22 cellular contexts compared by ENCODE assay signal in genomic region chr2:86596118-86596517, GRCh38.
"Had no signal": no experiment of that assay in that cellular context is flagged by ENCODE, and none has a peak within 500 bp of the region (broad histone marks: within the 10 kb centered on the region; RNA-seq: fewer than 3 reads in every experiment).

No MANE protein-coding gene starts in this region.

- H3K27ac ChIP-seq: foreskin keratinocyte, hepatocyte, ovary, right lobe of liver, suprapubic skin, tibial artery, upper lobe of right lung had no signal

- H3K4me2 ChIP-seq: hepatocyte, smooth muscle cell had no signal

- H3K9me3 ChIP-seq: ovary, right lobe of liver, suprapubic skin, tibial artery, upper lobe of right lung had no signal

- H3K4me1 ChIP-seq: right lobe of liver, upper lobe of right lung had no signal

- DNase-seq: activated CD4-positive, alpha-beta T cell treated with anti-CD3 and anti-CD28 coated beads, Interleukin-2, amount 50 U/mL, for 1 hour; activated CD4-positive, CD25-positive, alpha-beta regulatory T cell treated with anti-CD3 and anti-CD28 coated beads, Interleukin-2, amount 50 U/mL, for 72 hours; activated CD8-positive, alpha-beta T cell treated with anti-CD3 and anti-CD28 coated beads for 36 hours; activated gamma-delta T cell treated with Interleukin-2 at 50 U/mL for 16 hours; activated naive CD8-positive, alpha-beta T cell treated with anti-CD3 and anti-CD28 coated beads, Interleukin-2, amount 50 U/mL, for 24 hours; activated T-cell treated with anti-CD3 and anti-CD28 coated beads, Interleukin-2, amount 50 U/mL, for 4 hours; amygdala; endodermal cell; foreskin keratinocyte; islet precursor cell; naive thymus-derived CD4-positive, alpha-beta T cell; ovary; right lobe of liver; stimulated activated CD4-positive, alpha-beta T cell treated with anti-CD3 and anti-CD28 coated beads, Interleukin-1b, Interleukin-23, amount 100 ng/mL, for 48 hours; stimulated activated naive CD4-positive, alpha-beta T cell; T-helper 17 cell; T1000; tibial artery; upper lobe of right lung had no signal

- H2AFZ ChIP-seq: hepatocyte had no signal

- H3K79me2 ChIP-seq: hepatocyte had no signal

- H3K27me3 ChIP-seq: hepatocyte, ovary, right lobe of liver, suprapubic skin, tibial artery, upper lobe of right lung had no signal

- H3K36me3 ChIP-seq: ovary, right lobe of liver, suprapubic skin, tibial artery, upper lobe of right lung had no signal

- H3K4me3 ChIP-seq: hepatocyte, ovary, right lobe of liver, smooth muscle cell, suprapubic skin, tibial artery, upper lobe of right lung had no signal
